Comparison of ENCODE assay signal across 14 cellular contexts in the genomic region with DNA sequence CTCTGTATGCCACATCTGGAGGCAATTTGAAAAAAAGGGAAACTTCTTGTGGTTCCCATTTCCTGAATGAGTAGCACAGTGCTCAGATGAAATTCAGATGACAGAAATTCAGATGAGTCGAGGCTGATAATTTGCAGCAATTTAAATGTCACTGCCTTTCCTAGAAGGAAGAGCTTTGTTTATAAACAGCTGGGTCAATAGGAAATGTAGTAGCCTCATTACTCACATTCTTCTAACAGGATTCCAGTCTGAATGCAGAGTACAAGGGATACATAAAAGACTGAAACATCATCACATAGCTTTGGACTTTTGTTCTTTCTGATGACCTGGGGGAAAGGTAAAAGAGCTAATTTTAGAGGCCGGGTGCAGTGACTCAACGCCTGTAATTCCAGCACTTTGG. TPM values are rescaled to one million over a fixed set of nuclear protein-coding genes. Genes with fewer than 3 reads are reported as not detected.
A peak's percentile ranks its signal among the peaks of the same experiment; 100 is the strongest.
DNase-seq lines count a peak whose midpoint lies in the region; ATAC-seq and TF ChIP-seq lines count a peak whose summit lies in the region.
"Had no signal": no experiment of that assay in that cellular context is flagged by ENCODE, and none has a peak within 500 bp of the region (broad histone marks: within the 10 kb centered on the region; RNA-seq: fewer than 3 reads in every experiment).

No MANE protein-coding gene starts in this region.

- no peak overlapping the region for H3K4me3 ChIP-seq in adipocyte (ENCODE audit: low read length)
- H3K4me3 ChIP-seq in ovary = no peak overlapping the region
- H3K4me3 ChIP-seq: SJSA1 had no signal

- H3K36me3 Mint-ChIP-seq in HFFc6 (ENCODE audit: low read depth) = no peaks in the 10 kb centered on the region
- no peaks in the 10 kb centered on the region for H3K36me3 Mint-ChIP-seq in endothelial cell (ENCODE audit: low read depth, unreplicated experiment)

- no peak overlapping the region for H3K27ac Mint-ChIP-seq in HFFc6
- no peak overlapping the region for H3K27ac Mint-ChIP-seq in endothelial cell (ENCODE audit: unreplicated experiment)
- H3K27ac Mint-ChIP-seq: effector memory CD8-positive, alpha-beta T cell; IgD-negative memory B cell had no signal

- intact Hi-C loops in ovary (cut with DNase I) (no loop called here), Right ventricle myocardium inferior (cut with DNase I) (no loop called here)

- WGBS in ovary, 3 donors = 58 to 66% (median 58%) methylated on average over 3 of the region's 3 CpGs

- H3K4me1 ChIP-seq in adipocyte (ENCODE audit: control insufficient read depth, insufficient read depth, low read length) = peaks cover 4% of the 10 kb centered on the region
- H3K4me1 ChIP-seq in ovary (ENCODE audit: insufficient read depth) = no peaks in the 10 kb centered on the region
- H3K4me1 ChIP-seq: parathyroid adenoma had no signal

- H3K9ac ChIP-seq in adipocyte (ENCODE audit: low read length) = no peak overlapping the region
- H3K9ac ChIP-seq: parathyroid adenoma had no signal

- peak overlapping the region; percentile 5; the same call in 1 of the 2 replicates for H3K4me3 Mint-ChIP-seq in HFFc6
- H3K4me3 Mint-ChIP-seq in endothelial cell (ENCODE audit: unreplicated experiment) = no peak overlapping the region
- H3K4me3 Mint-ChIP-seq: effector memory CD8-positive, alpha-beta T cell; IgD-negative memory B cell had no signal

- H3K36me3 ChIP-seq in adipocyte (ENCODE audit: control insufficient read depth, insufficient read depth, low read length, severe bottlenecking) (no peaks in the 10 kb centered on the region), ovary (no peaks in the 10 kb centered on the region)
- H3K36me3 ChIP-seq: SJSA1 had no signal

- H3K9me3 Mint-ChIP-seq in HFFc6 = no peaks in the 10 kb centered on the region
- no peaks in the 10 kb centered on the region for H3K9me3 Mint-ChIP-seq in endothelial cell (ENCODE audit: unreplicated experiment)
- H3K9me3 Mint-ChIP-seq: effector memory CD8-positive, alpha-beta T cell; IgD-negative memory B cell had no signal

- no peak for TF ChIP-seq CTCF in HFFc6 (IDR thresholded peaks at IDR 0.05)
- TF ChIP-seq CTCF in ovary (IDR thresholded peaks at IDR 0.05) = no peak
- no peak for TF ChIP-seq CTCF in endothelial cell (IDR thresholded peaks at IDR 0.05; ENCODE audit: unreplicated experiment)

- no peaks in the 10 kb centered on the region for H3K9me3 ChIP-seq in adipocyte (ENCODE audit: control insufficient read depth, low read length)
- H3K9me3 ChIP-seq in ovary = no peaks in the 10 kb centered on the region
- H3K9me3 ChIP-seq: SJSA1 had no signal

- peaks cover 27% of the 10 kb centered on the region for H3K4me1 Mint-ChIP-seq in HFFc6 (ENCODE audit: low read depth)
- H3K4me1 Mint-ChIP-seq in endothelial cell (ENCODE audit: unreplicated experiment) = peaks cover 22% of the 10 kb centered on the region
- H3K4me1 Mint-ChIP-seq: IgD-negative memory B cell had no signal

- no peak overlapping the region for H3K27ac ChIP-seq in ovary
- H3K27ac ChIP-seq: parathyroid adenoma, SJSA1, VCaP had no signal

- DNase-seq in AG20443 (ENCODE audit: low spot score) (peak; percentile 56), HFFc6 (peak; percentile 65), adipocyte (ENCODE audit: low read depth) (peak; percentile 46), kidney glomerular epithelial cell (lab: John Stamatoyannopoulos, UW) (peak; percentile 3), ovary (no peak), NK-92 (lab: John Stamatoyannopoulos, UW; ENCODE audit: unreplicated experiment) (no peak), endothelial cell (ENCODE audit: low spot score) (no peak), Right ventricle myocardium inferior (ENCODE audit: missing footprints) (no peak)
- DNase-seq: effector memory CD8-positive, alpha-beta T cell; NK-92 treated with Interleukin-12 subunit alpha and Interleukin-12 subunit beta, amount 100 ng/mL, for 24 hours had no signal

- H3K27me3 Mint-ChIP-seq in HFFc6 (ENCODE audit: insufficient read depth) = peaks cover 5% of the 10 kb centered on the region
- H3K27me3 Mint-ChIP-seq in endothelial cell (ENCODE audit: unreplicated experiment) = peaks cover 2% of the 10 kb centered on the region
- H3K27me3 Mint-ChIP-seq: IgD-negative memory B cell had no signal

- no peak for TF ChIP-seq POLR2A in ovary (IDR thresholded peaks at IDR 0.05)

- H3K27me3 ChIP-seq in adipocyte (replicated peaks; ENCODE audit: control insufficient read depth, insufficient read depth, low read length) = peaks cover 10% of the 10 kb centered on the region
- H3K27me3 ChIP-seq in ovary = no peaks in the 10 kb centered on the region
- H3K27me3 ChIP-seq: SJSA1 had no signal

- no peak for ATAC-seq in Right ventricle myocardium inferior
- ATAC-seq: effector memory CD8-positive, alpha-beta T cell had no signal

- TF ChIP-seq EP300 in ovary (IDR thresholded peaks at IDR 0.05) = no peak

RNA-seq across cellular contexts. Expression of gene DACT1, which starts 11.3 kb away (rescaled TPM):
- total RNA-seq in HFFc6 (2021; fragmentation: NEBNext Ultra II Directional; extraction: Animal tissue kit (Norgen Biotek cat#: 25700)) = 1 to 10 TPM; 3.9 to 4.9 (median 4.5) TPM
- total RNA-seq in ovary = 10 to 100 TPM; 15.5 to 39.3 (median 22.7) TPM
- 10 to 100 TPM; 21.0 to 37.0 TPM for polyA plus RNA-seq in ovary
- total RNA-seq in endothelial cell (ENCODE audit: unreplicated experiment) = 2.0 TPM
- 2.8 TPM for total RNA-seq in Right ventricle myocardium inferior

Comparison
In these comparisons a context has a peak if more than half of its experiments do, and no peak if none do; other contexts are left out.
1. DNase-seq: peak in AG20443 (single experiment), HFFc6 (single experiment), adipocyte (single experiment) and kidney glomerular epithelial cell (single experiment); none in ovary (0 of 5), NK-92 (single experiment), endothelial cell (single experiment) and Right ventricle myocardium inferior (single experiment).